1 cellular context compared by ENCODE assay signal in genomic region chr14:64639340-64639821, GRCh38.
TF ChIP-seq lines count a peak whose summit lies in the region.

No MANE protein-coding gene starts in this region.

TF ChIP-seq in SK-N-SH treated with all-trans-retinoic acid at 6 μM for 48 hours, 23 proteins besides CTCF, POLR2A, EP300 and RAD21 (continued from another document):
- TF ChIP-seq ZC3H10 (CRISPR knock-in tag; IDR thresholded peaks at IDR 0.05) (no peak), CSDC2 (CRISPR knock-in tag; IDR thresholded peaks at IDR 0.05) (no peak), TCF4 (CRISPR knock-in tag; IDR thresholded peaks at IDR 0.05; ENCODE audit: borderline replicate concordance) (no peak), TOX (CRISPR knock-in tag; IDR thresholded peaks at IDR 0.05; ENCODE audit: borderline replicate concordance) (no peak)
